Comparison of ENCODE assay signal across 8 cellular contexts in the genomic region with DNA sequence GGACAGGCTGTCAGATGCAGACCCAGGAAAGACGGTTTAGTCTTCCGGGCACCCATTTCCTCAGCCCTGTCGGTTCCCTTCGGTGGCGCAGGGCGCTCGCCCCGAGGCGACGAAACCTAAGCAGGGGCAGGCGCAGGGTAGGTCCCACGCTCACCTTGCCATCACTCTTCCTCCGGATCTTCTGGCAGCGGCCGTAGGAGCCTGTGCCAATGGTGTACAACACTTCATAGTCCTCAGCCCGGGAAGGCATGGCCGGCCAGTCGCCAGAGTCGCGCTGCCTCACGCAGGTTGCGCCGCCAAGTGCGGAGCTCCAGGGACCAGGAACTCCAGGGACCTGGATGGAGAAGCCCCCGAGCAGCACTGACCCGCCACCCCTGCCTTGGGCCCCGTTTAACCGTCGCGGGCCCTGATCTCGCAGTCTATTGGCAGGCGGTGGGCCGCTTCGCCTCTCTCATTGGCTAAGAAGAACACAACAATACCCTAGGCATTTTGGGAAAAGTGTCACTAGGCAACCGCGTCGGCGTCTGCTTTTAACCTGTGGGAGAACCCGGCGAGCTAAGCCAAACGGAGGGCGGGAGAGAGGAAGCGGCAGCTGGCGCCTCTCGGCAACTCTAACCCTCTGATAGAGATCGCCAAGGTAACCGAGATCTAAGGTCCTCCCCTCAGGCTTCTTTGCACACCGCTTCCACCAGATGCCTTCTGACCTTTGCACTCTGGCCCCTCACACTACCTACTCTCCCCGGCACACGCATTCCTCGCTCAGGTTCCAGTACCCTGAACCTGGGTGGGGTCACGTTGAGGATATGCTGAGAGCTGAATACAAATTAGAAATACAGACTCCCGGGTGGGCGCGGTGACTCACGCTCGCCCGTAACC. TPM values are rescaled to one million over a fixed set of nuclear protein-coding genes. Genes with fewer than 3 reads are reported as not detected.
DNase-seq lines count a peak whose midpoint lies in the region; ATAC-seq, FAIRE-seq and TF ChIP-seq lines count a peak whose summit lies in the region.

A gene (minus strand): TSS at position 392 of the 876 bp plus-strand sequence. CDS start 142 bp downstream, at position 250.

- TF ChIP-seq POLR2A in adrenal gland (IDR thresholded peaks at IDR 0.05) (no peak), prostate gland (IDR thresholded peaks at IDR 0.05) (no peak)

- H3K9me3 ChIP-seq in adrenal gland (replicated peaks in 1 of 3) (no peaks in the 10 kb centered on the region), prostate gland (no peaks in the 10 kb centered on the region)

- H3K4me1 ChIP-seq in adrenal gland (replicated peaks in 1 of 2) (peaks cover 5 to 10% of the 10 kb centered on the region in 2 donors), prostate gland (replicated peaks) (peaks cover 3% of the 10 kb centered on the region)

- ATAC-seq in HG02852 (IDR thresholded peaks at IDR 0.05; ENCODE audit: unreplicated experiment) = peak; percentile 95
- ATAC-seq in left ventricle myocardium superior = peak; percentile 99

- no peaks in the 10 kb centered on the region for H3K27me3 ChIP-seq in adrenal gland
- no peaks in the 10 kb centered on the region for H3K27me3 ChIP-seq in prostate gland (replicated peaks; ENCODE audit: insufficient read depth)

- no peak for TF ChIP-seq CTCF in GM13977 (IDR thresholded peaks at IDR 0.05; ENCODE audit: extremely low read depth, insufficient read depth, missing control alignments)
- TF ChIP-seq CTCF in adrenal gland (IDR thresholded peaks at IDR 0.05) = no peak
- TF ChIP-seq CTCF in prostate gland (IDR thresholded peaks at IDR 0.05) = no peak

- H3K27ac ChIP-seq in adrenal gland = no peak within 1 kb of the TSS
- H3K27ac ChIP-seq in prostate gland = no peak within 1 kb of the TSS

- intact Hi-C loops in adrenal gland (cut with DNase I) = no loop called here
- intact Hi-C loops in left ventricle myocardium superior (cut with micrococcal nuclease) = loop anchor here (10.0 kb wide), 1 partner anchor 269 kb away; no protein-coding TSS in a partner anchor
- intact Hi-C loops in prostate gland (cut with DNase I) = no loop called here

- peak within 1 kb of the TSS in 2 of 4 donors; percentile 55 to 59 for H3K4me3 ChIP-seq in adrenal gland
- H3K4me3 ChIP-seq in prostate gland = peak within 1 kb of the TSS; percentile 21 to 36

- H3K36me3 ChIP-seq in adrenal gland (replicated peaks in 1 of 2) (no peaks in the 10 kb centered on the region), prostate gland (no peaks in the 10 kb centered on the region)

- DNase-seq in GM13977 (ENCODE audit: low spot score) (peak; percentile 89), NCI-H1436 treated with DMSO at 0.1 percent for 48 hours (lab: John Stamatoyannopoulos, UW) (peak; percentile 98), T-helper 1 cell (peak; percentile 63 to 88 (median 77)), adrenal gland (peak; percentile 88 to 98 (median 95)), left ventricle myocardium superior (peak; percentile 92), prostate gland (ENCODE audit: low spot score) (peak; percentile 91), urothelium cell line (ENCODE audit: low spot score) (peak; percentile 93)

- FAIRE-seq in urothelium cell line (lab: Jason Lieb, UNC) = no peak

- in situ Hi-C loops in GM13977 (cut with MboI; ENCODE audit: low pct_unique_long_range_greater_than_20kb, low sequenced_read_pairs, unreplicated experiment) = loop anchor here (25.0 kb wide), 1 partner anchor 687 kb away; no protein-coding TSS in a partner anchor

- 0 to 1% (median 0%) methylated on average over 32 to 58 of the region's 58 CpGs for WGBS in adrenal gland, 4 donors
- under 1% methylated on average over 54 of the region's 58 CpGs for WGBS in prostate gland

RNA-seq across cellular contexts. Expression of the gene that starts here (rescaled TPM):
- total RNA-seq in adrenal gland (1 to 10 TPM in 4 of 8 donors, under 1 TPM in 4; 0.18 to 2.2 (median 0.97) TPM), left ventricle myocardium superior (0.25 TPM), prostate gland (1 to 10 TPM; 1.7 to 8.5 TPM)
- under 1 TPM; 0.08 to 0.97 (median 0.20) TPM for polyA plus RNA-seq in adrenal gland

Comparison
In these comparisons a context has a peak if more than half of its experiments do, and no peak if none do; other contexts are left out.
1. Peak in DNase-seq and ATAC-seq in left ventricle myocardium superior; RNA of the gene not detected or under 1 TPM.